ENCODE assay signal across 19 cellular contexts in genomic region chr22:48591286-48592065, GRCh38.
DNase-seq lines count a peak whose midpoint lies in the region; ATAC-seq and TF ChIP-seq lines count a peak whose summit lies in the region.
"Had no signal": no experiment of that assay in that cellular context is flagged by ENCODE, and none has a peak within 500 bp of the region (broad histone marks: within the 10 kb centered on the region; RNA-seq: fewer than 3 reads in every experiment).

No MANE protein-coding gene starts in this region.

- ATAC-seq in right cardiac atrium = no peak
- ATAC-seq in sciatic nerve = peak; percentile 16
- ATAC-seq in GM21360 (IDR thresholded peaks at IDR 0.05; ENCODE audit: unreplicated experiment) = no peak
- ATAC-seq: GM23338, HCT116, HepG2 had no signal

- H3K4me3 ChIP-seq in right cardiac atrium (ENCODE audit: low read length) = no peak overlapping the region
- H3K4me3 ChIP-seq in left ventricle myocardium inferior = no peak overlapping the region
- H3K4me3 ChIP-seq: GM23338 had no signal

- H3K36me3 ChIP-seq in left ventricle myocardium inferior = no peaks in the 10 kb centered on the region
- H3K36me3 ChIP-seq: BE2C had no signal

- peaks cover 6% of the 10 kb centered on the region for H3K27me3 Mint-ChIP-seq in glutamatergic neuron (ENCODE audit: unreplicated experiment)

- H3K27me3 ChIP-seq in right cardiac atrium (ENCODE audit: control insufficient read depth, insufficient read depth) (no peaks in the 10 kb centered on the region), left ventricle myocardium inferior (ENCODE audit: low read depth) (peaks cover 87% of the 10 kb centered on the region)
- H3K27me3 ChIP-seq: BE2C had no signal

- no peaks in the 10 kb centered on the region for H3K36me3 Mint-ChIP-seq in glutamatergic neuron (ENCODE audit: unreplicated experiment)
- H3K36me3 Mint-ChIP-seq: CD14-positive monocyte; CD4-positive, alpha-beta memory T cell; IgD-negative memory B cell had no signal

- H3K4me3 Mint-ChIP-seq in glutamatergic neuron (ENCODE audit: unreplicated experiment) = no peak overlapping the region
- H3K4me3 Mint-ChIP-seq: CD14-positive monocyte; CD4-positive, alpha-beta memory T cell; GM23338; HFFc6; IgD-negative memory B cell had no signal

- DNase-seq in right cardiac atrium (peak in 2 of 3 donors; percentile 29 to 30), left ventricle myocardium inferior (no peak), glutamatergic neuron (peak; percentile 8), sciatic nerve (ENCODE audit: low spot score) (no peak), NCI-H446 treated with DMSO at 0.1 percent for 48 hours (lab: John Stamatoyannopoulos, UW) (no peak)
- DNase-seq: ACHN; BE2C; CD4-positive, alpha-beta memory T cell; DMS153; DMS79; GDM1; H7; HFFc6 had no signal

- intact Hi-C loops in right cardiac atrium (cut with DNase I) (no loop called here), left ventricle myocardium inferior (cut with micrococcal nuclease) (no loop called here), sciatic nerve (cut with DNase I) (no loop called here)

- H3K4me1 ChIP-seq in right cardiac atrium (ENCODE audit: control insufficient read depth, insufficient read depth, low read length) = no peaks in the 10 kb centered on the region
- H3K4me1 ChIP-seq in left ventricle myocardium inferior = no peaks in the 10 kb centered on the region
- H3K4me1 ChIP-seq: BE2C had no signal

- 86% methylated on average over 29 of the region's 29 CpGs for WGBS in right cardiac atrium

- no peak overlapping the region for H3K27ac Mint-ChIP-seq in glutamatergic neuron (ENCODE audit: unreplicated experiment)
- H3K27ac Mint-ChIP-seq: CD14-positive monocyte; CD4-positive, alpha-beta memory T cell; GM23338; HFFc6; IgD-negative memory B cell had no signal

- H3K27ac ChIP-seq in right cardiac atrium (ENCODE audit: low read length) (no peak overlapping the region), left ventricle myocardium inferior (replicated peaks) (no peak overlapping the region)

- no peaks in the 10 kb centered on the region for H3K4me1 Mint-ChIP-seq in glutamatergic neuron (ENCODE audit: low read depth, unreplicated experiment)
- H3K4me1 Mint-ChIP-seq: CD14-positive monocyte; CD4-positive, alpha-beta memory T cell; GM23338; IgD-negative memory B cell had no signal

- no peaks in the 10 kb centered on the region for H3K9me3 ChIP-seq in right cardiac atrium (ENCODE audit: control insufficient read depth, low read length)
- no peaks in the 10 kb centered on the region for H3K9me3 ChIP-seq in left ventricle myocardium inferior (replicated peaks)

- TF ChIP-seq CTCF in left ventricle myocardium inferior (IDR thresholded peaks at IDR 0.05; ENCODE audit: borderline replicate concordance) (no peak), glutamatergic neuron (IDR thresholded peaks at IDR 0.05; ENCODE audit: partially characterized antibody, unreplicated experiment) (no peak)

- peaks cover 12% of the 10 kb centered on the region for H3K9me3 Mint-ChIP-seq in glutamatergic neuron (ENCODE audit: unreplicated experiment)
- H3K9me3 Mint-ChIP-seq: CD14-positive monocyte; CD4-positive, alpha-beta memory T cell; GM23338; IgD-negative memory B cell had no signal

Comparison
In these comparisons a context has a peak if more than half of its experiments do, and no peak if none do; other contexts are left out.
1. DNase-seq: peak in right cardiac atrium (2 of 3) and glutamatergic neuron (single experiment); none in left ventricle myocardium inferior (single experiment), sciatic nerve (single experiment) and NCI-H446 treated with DMSO at 0.1 percent for 48 hours (single experiment).